In the genomic region with DNA sequence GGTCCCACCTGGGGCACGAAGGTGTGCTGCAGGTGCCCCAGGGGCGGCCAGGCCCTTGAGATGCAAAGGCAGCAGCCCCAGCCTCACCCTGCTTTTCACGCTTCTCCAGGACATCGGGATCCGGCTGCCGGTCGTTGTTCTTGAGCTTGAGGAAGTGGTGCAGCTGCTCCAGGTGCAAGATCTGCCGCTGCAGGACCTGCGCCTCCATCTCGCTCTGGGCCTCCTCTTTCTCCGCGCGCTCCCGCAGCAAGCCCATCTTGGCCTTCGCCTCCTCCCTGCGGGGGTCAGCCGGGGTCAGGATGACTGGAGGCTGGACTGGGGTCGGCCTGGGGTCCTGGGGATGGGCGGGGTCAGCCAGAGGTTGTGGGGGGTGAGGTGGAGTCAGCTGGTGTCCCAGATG, we compare ENCODE assay signal across 17 cellular contexts. TPM values are rescaled to one million over a fixed set of nuclear protein-coding genes. Genes with fewer than 3 reads are reported as not detected.
DNase-seq lines count a peak whose midpoint lies in the region; ATAC-seq lines count a peak whose summit lies in the region.
"Had no signal": no experiment of that assay in that cellular context is flagged by ENCODE, and none has a peak within 500 bp of the region (broad histone marks: within the 10 kb centered on the region; RNA-seq: fewer than 3 reads in every experiment).

No MANE protein-coding gene starts in this region.

- H3K36me3 Mint-ChIP-seq in stimulated activated memory B cell treated with anti-CD40 and anti-IgM and Interleukin-4, amounts not matched to agents 10 μg/mL and 1 μg/mL and 100 μg/mL, for 72 hours, result no peaks in the 10 kb centered on the region
- H3K36me3 Mint-ChIP-seq: CD4-positive, alpha-beta memory T cell had no signal

- no peaks in the 10 kb centered on the region for H3K9me3 Mint-ChIP-seq in stimulated activated memory B cell treated with anti-CD40 and anti-IgM and Interleukin-4, amounts not matched to agents 10 μg/mL and 1 μg/mL and 100 μg/mL, for 72 hours
- H3K9me3 Mint-ChIP-seq: CD4-positive, alpha-beta memory T cell; H9 had no signal

- no peak overlapping the region for H3K4me3 Mint-ChIP-seq in stimulated activated memory B cell treated with anti-CD40 and anti-IgM and Interleukin-4, amounts not matched to agents 10 μg/mL and 1 μg/mL and 100 μg/mL, for 72 hours
- H3K4me3 Mint-ChIP-seq: B cell; CD4-positive, alpha-beta memory T cell; H9 had no signal

- no peaks in the 10 kb centered on the region for H3K9me3 ChIP-seq in right cardiac atrium (ENCODE audit: control insufficient read depth, low read length)

- no peaks in the 10 kb centered on the region for H3K4me1 ChIP-seq in right cardiac atrium (ENCODE audit: control insufficient read depth, insufficient read depth, low read length)

- H3K4me3 ChIP-seq in right cardiac atrium (ENCODE audit: low read length), result no peak overlapping the region

- ATAC-seq in right cardiac atrium (peak; percentile 12 to 14), left ventricle myocardium superior (no peak), GM18868 (IDR thresholded peaks at IDR 0.05; ENCODE audit: unreplicated experiment) (no peak), GM19455 (IDR thresholded peaks at IDR 0.05; ENCODE audit: unreplicated experiment) (no peak), GM18520 (IDR thresholded peaks at IDR 0.05; ENCODE audit: unreplicated experiment) (no peak)
- peak; percentile 36 for ATAC-seq in stimulated activated memory B cell treated with anti-CD40 and anti-IgM and Interleukin-4, amounts not matched to agents 10 μg/mL and 1 μg/mL and 100 μg/mL, for 72 hours
- ATAC-seq: HCT116 had no signal

- peak in 1 of 3 donors; percentile 52 for DNase-seq in right cardiac atrium
- DNase-seq in left ventricle myocardium superior, result no peak
- peak; percentile 38 for DNase-seq in iPS-NIHi11 (ENCODE audit: low spot score)
- DNase-seq: C1 segment of cervical spinal cord; Calu3; CD4-positive, alpha-beta memory T cell; COR-L47; DMS153; DND-41; H9 had no signal

- no peaks in the 10 kb centered on the region for H3K27me3 Mint-ChIP-seq in stimulated activated memory B cell treated with anti-CD40 and anti-IgM and Interleukin-4, amounts not matched to agents 10 μg/mL and 1 μg/mL and 100 μg/mL, for 72 hours

- no peak overlapping the region for H3K27ac ChIP-seq in right cardiac atrium (ENCODE audit: low read length)
- H3K27ac ChIP-seq: 22Rv1 had no signal

- H3K27me3 ChIP-seq in right cardiac atrium (ENCODE audit: control insufficient read depth, insufficient read depth), result no peaks in the 10 kb centered on the region

- 86% methylated on average over 19 of the region's 19 CpGs for WGBS in right cardiac atrium

- intact Hi-C loops in right cardiac atrium (cut with DNase I), result no loop called here
- intact Hi-C loops in left ventricle myocardium superior (cut with micrococcal nuclease), result no loop called here

- no peak overlapping the region for H3K27ac Mint-ChIP-seq in stimulated activated memory B cell treated with anti-CD40 and anti-IgM and Interleukin-4, amounts not matched to agents 10 μg/mL and 1 μg/mL and 100 μg/mL, for 72 hours
- H3K27ac Mint-ChIP-seq: B cell; CD4-positive, alpha-beta memory T cell; H9 had no signal

- no peaks in the 10 kb centered on the region for H3K4me1 Mint-ChIP-seq in stimulated activated memory B cell treated with anti-CD40 and anti-IgM and Interleukin-4, amounts not matched to agents 10 μg/mL and 1 μg/mL and 100 μg/mL, for 72 hours
- H3K4me1 Mint-ChIP-seq: B cell; CD4-positive, alpha-beta memory T cell had no signal

RNA-seq across cellular contexts. Expression of gene EMP3, which starts 21.5 kb away (rescaled TPM):
- total RNA-seq in right cardiac atrium (100 to 1,000 TPM in 1 of 4 donors, 10 to 100 TPM in 3; 58.0 to 114 (median 80.0) TPM), left ventricle myocardium superior (33.8 TPM)
- polyA plus RNA-seq in right cardiac atrium, result 66.7 TPM

RNA-seq across cellular contexts. Expression of gene ZNF114, which starts 34.0 kb away (rescaled TPM):
- under 1 TPM; 0.25 to 0.46 (median 0.42) TPM for total RNA-seq in right cardiac atrium
- 0.43 TPM for polyA plus RNA-seq in right cardiac atrium
- total RNA-seq in left ventricle myocardium superior, result 0.10 TPM
- polyA plus RNA-seq: CD4-positive, alpha-beta memory T cell had no signal

RNA-seq across cellular contexts. Expression of gene CARD8, which starts 48.2 kb away (rescaled TPM):
- total RNA-seq in right cardiac atrium (10 to 100 TPM; 32.6 to 43.3 (median 33.3) TPM), left ventricle myocardium superior (31.2 TPM)
- 22.3 TPM for polyA plus RNA-seq in right cardiac atrium

RNA-seq across cellular contexts. Expression of gene TMEM143, which starts 59.9 kb away (rescaled TPM):
- 10 to 100 TPM; 35.0 to 56.7 (median 47.5) TPM for total RNA-seq in right cardiac atrium
- polyA plus RNA-seq in right cardiac atrium, result 35.0 TPM
- 110 TPM for total RNA-seq in left ventricle myocardium superior

Comparison
In these comparisons a context has a peak if more than half of its experiments do, and no peak if none do; other contexts are left out.
1. ATAC-seq: peak in right cardiac atrium (2 of 2) and stimulated activated memory B cell treated with anti-CD40 and anti-IgM and Interleukin-4, amounts not matched to agents 10 μg/mL and 1 μg/mL and 100 μg/mL, for 72 hours (single experiment); none in left ventricle myocardium superior (single experiment), GM18868 (single experiment), GM19455 (single experiment) and GM18520 (single experiment).